Comparison of ENCODE assay signal across 3 cellular contexts in the genomic region with DNA sequence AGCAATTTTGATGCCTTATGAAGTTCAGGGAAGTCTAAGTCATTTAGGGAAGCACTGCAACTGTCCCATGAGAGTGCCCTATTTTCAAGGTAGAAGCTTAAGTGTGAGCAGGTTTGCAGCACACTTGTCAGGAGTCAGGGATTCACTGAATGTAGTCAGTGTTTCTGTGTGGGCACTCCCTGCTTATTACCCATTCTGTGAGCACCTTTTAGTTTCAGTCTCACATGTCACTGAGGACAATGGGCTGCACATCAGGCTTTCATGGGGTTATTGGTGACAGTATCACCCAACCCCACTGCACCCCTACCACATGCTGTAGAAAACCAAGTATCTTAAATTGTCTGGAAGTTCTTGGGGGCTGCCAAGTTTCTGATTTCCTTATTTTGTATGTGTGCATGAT.
TF ChIP-seq lines count a peak whose summit lies in the region.

No MANE protein-coding gene starts in this region.

TF ChIP-seq in GM12891, 5 proteins besides CTCF, POLR2A, EP300 and RAD21 (continued from another document):
- no peak for TF ChIP-seq POU2F2 (IDR thresholded peaks at IDR 0.05; ENCODE audit: low read depth, low read length)
TF ChIP-seq in GM12891: peak in this region for 1.

TF ChIP-seq in GM12878, 131 proteins besides CTCF, POLR2A, EP300 and RAD21:
- TF ChIP-seq, protein P1, sequence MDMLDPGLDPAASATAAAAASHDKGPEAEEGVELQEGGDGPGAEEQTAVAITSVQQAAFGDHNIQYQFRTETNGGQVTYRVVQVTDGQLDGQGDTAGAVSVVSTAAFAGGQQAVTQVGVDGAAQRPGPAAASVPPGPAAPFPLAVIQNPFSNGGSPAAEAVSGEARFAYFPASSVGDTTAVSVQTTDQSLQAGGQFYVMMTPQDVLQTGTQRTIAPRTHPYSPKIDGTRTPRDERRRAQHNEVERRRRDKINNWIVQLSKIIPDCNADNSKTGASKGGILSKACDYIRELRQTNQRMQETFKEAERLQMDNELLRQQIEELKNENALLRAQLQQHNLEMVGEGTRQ (IDR thresholded peaks at IDR 0.05; ENCODE audit: borderline replicate concordance, low read depth, low read length), result no peak
- peak; percentile 45; the same call in 1 of the 2 replicates for TF ChIP-seq TAF1 (IDR thresholded peaks at IDR 0.05; ENCODE audit: borderline replicate concordance, low read depth, low read length)
- 0 out of 4 replicates have a peak, but pooled peaks of 1 of the 2 experiments have one; percentile 11 for TF ChIP-seq ETV6 (conservative IDR thresholded peaks at IDR 0.05 in 1 of 2, IDR thresholded peaks at IDR 0.05 in 1 of 2; ENCODE audit: borderline replicate concordance in 1 of 2, low read depth in 1 of 2)

TF ChIP-seq in HEK293T, 16 proteins besides CTCF, POLR2A, EP300 and RAD21 (continued from another document):
- TF ChIP-seq, protein P2, sequence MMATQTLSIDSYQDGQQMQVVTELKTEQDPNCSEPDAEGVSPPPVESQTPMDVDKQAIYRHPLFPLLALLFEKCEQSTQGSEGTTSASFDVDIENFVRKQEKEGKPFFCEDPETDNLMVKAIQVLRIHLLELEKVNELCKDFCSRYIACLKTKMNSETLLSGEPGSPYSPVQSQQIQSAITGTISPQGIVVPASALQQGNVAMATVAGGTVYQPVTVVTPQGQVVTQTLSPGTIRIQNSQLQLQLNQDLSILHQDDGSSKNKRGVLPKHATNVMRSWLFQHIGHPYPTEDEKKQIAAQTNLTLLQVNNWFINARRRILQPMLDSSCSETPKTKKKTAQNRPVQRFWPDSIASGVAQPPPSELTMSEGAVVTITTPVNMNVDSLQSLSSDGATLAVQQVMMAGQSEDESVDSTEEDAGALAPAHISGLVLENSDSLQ (IDR thresholded peaks at IDR 0.05), result no peak
- TF ChIP-seq L3MBTL2 (conservative IDR thresholded peaks at IDR 0.05) (no peak), FOXK2 (IDR thresholded peaks at IDR 0.05) (no peak), FOXA1 (IDR thresholded peaks at IDR 0.05) (no peak)
